ENCODE assay signal across 23 cellular contexts in genomic region chr17:50467114-50467854, GRCh38. TPM values are rescaled to one million over a fixed set of nuclear protein-coding genes. Genes with fewer than 3 reads are reported as not detected.
DNase-seq lines count a peak whose midpoint lies in the region; ATAC-seq, FAIRE-seq and TF ChIP-seq lines count a peak whose summit lies in the region.
"Had no signal": no experiment of that assay in that cellular context is flagged by ENCODE, and none has a peak within 500 bp of the region (broad histone marks: within the 10 kb centered on the region; RNA-seq: fewer than 3 reads in every experiment).

No MANE protein-coding gene starts in this region.

- H3K27ac Mint-ChIP-seq in T-helper 17 cell = no peak overlapping the region
- H3K27ac Mint-ChIP-seq in stimulated activated memory B cell treated with anti-CD40 and anti-IgM and Interleukin-4, amounts not matched to agents 10 μg/mL and 1 μg/mL and 100 μg/mL, for 72 hours = peak overlapping the region; percentile 83
- H3K27ac Mint-ChIP-seq: activated CD4-positive, alpha-beta T cell treated with anti-CD3 and anti-CD28 coated beads, Interleukin-2, amount 10 ng/mL, durations not matched to agents 7 days and 5 days had no signal

- no peak for FAIRE-seq in D721Med (lab: Jason Lieb, UNC)
- FAIRE-seq: frontal cortex, keratinocyte had no signal

- peak overlapping the region; percentile 50 for H3K4me3 Mint-ChIP-seq in T-helper 17 cell
- H3K4me3 Mint-ChIP-seq in stimulated activated memory B cell treated with anti-CD40 and anti-IgM and Interleukin-4, amounts not matched to agents 10 μg/mL and 1 μg/mL and 100 μg/mL, for 72 hours = peak overlapping the region; percentile 55
- H3K4me3 Mint-ChIP-seq: activated CD4-positive, alpha-beta T cell treated with anti-CD3 and anti-CD28 coated beads, Interleukin-2, amount 10 ng/mL, durations not matched to agents 7 days and 5 days had no signal

- H3K27me3 Mint-ChIP-seq in T-helper 17 cell = peaks cover 14% of the 10 kb centered on the region
- H3K27me3 Mint-ChIP-seq in stimulated activated memory B cell treated with anti-CD40 and anti-IgM and Interleukin-4, amounts not matched to agents 10 μg/mL and 1 μg/mL and 100 μg/mL, for 72 hours = peaks cover 15% of the 10 kb centered on the region

- intact Hi-C loops in right lobe of liver (cut with DNase I) (no loop called here), head of caudate nucleus (cut with DNase I) (no loop called here)

- H3K27ac ChIP-seq in right lobe of liver = peak overlapping the region in 2 of 3 donors; percentile 55 to 70

- TF ChIP-seq CTCF in D721Med (IDR thresholded peaks at IDR 0.05; ENCODE audit: insufficient read depth, missing control alignments) (no peak), right lobe of liver (IDR thresholded peaks at IDR 0.05) (no peak)

- ATAC-seq in T-helper 17 cell (no peak), right lobe of liver (no peak)
- no peak for ATAC-seq in stimulated activated memory B cell treated with anti-CD40 and anti-IgM and Interleukin-4, amounts not matched to agents 10 μg/mL and 1 μg/mL and 100 μg/mL, for 72 hours
- no peak for ATAC-seq in stimulated activated naive CD8-positive, alpha-beta T cell treated with anti-CD3 and anti-CD28 coated beads, Interleukin-15, Interleukin-2, amounts not matched to agents 100 U/mL and 50 U/mL, for 24 hours
- ATAC-seq: esophagus mucosa had no signal

- no peaks in the 10 kb centered on the region for H3K36me3 ChIP-seq in right lobe of liver
- H3K36me3 ChIP-seq: HAP-1 had no signal

- no peak overlapping the region for H3K4me3 ChIP-seq in right lobe of liver
- H3K4me3 ChIP-seq: HAP-1 had no signal

- H3K27me3 ChIP-seq in right lobe of liver = no peaks in the 10 kb centered on the region

- peaks cover 5% of the 10 kb centered on the region for H3K36me3 Mint-ChIP-seq in T-helper 17 cell (ENCODE audit: low read depth)
- H3K36me3 Mint-ChIP-seq in stimulated activated memory B cell treated with anti-CD40 and anti-IgM and Interleukin-4, amounts not matched to agents 10 μg/mL and 1 μg/mL and 100 μg/mL, for 72 hours = peaks cover 27% of the 10 kb centered on the region

- H3K9me3 ChIP-seq in T-helper 17 cell (ENCODE audit: control insufficient read depth, low read length, poor library complexity, severe bottlenecking) (no peaks in the 10 kb centered on the region), right lobe of liver (no peaks in the 10 kb centered on the region)
- H3K9me3 ChIP-seq: HAP-1 had no signal

- no peaks in the 10 kb centered on the region for H3K9me3 Mint-ChIP-seq in stimulated activated memory B cell treated with anti-CD40 and anti-IgM and Interleukin-4, amounts not matched to agents 10 μg/mL and 1 μg/mL and 100 μg/mL, for 72 hours
- H3K9me3 Mint-ChIP-seq: activated CD4-positive, alpha-beta T cell treated with anti-CD3 and anti-CD28 coated beads, Interleukin-2, amount 10 ng/mL, durations not matched to agents 7 days and 5 days had no signal

- peaks cover 14% of the 10 kb centered on the region for H3K4me1 Mint-ChIP-seq in T-helper 17 cell
- H3K4me1 Mint-ChIP-seq in stimulated activated memory B cell treated with anti-CD40 and anti-IgM and Interleukin-4, amounts not matched to agents 10 μg/mL and 1 μg/mL and 100 μg/mL, for 72 hours = peaks cover 47% of the 10 kb centered on the region

- no peak for TF ChIP-seq POLR2A in right lobe of liver (IDR thresholded peaks at IDR 0.05)

- DNase-seq in D721Med (ENCODE audit: insufficient read length, low spot score) (peak; percentile 23), T-helper 17 cell (no peak), right lobe of liver (peak in 1 of 3 donors; percentile 42), head of caudate nucleus (no peak)
- DNase-seq in stimulated activated naive CD8-positive, alpha-beta T cell treated with anti-CD3 and anti-CD28 coated beads, Interleukin-15, Interleukin-2, amounts not matched to agents 100 U/mL and 50 U/mL, for 24 hours = no peak
- DNase-seq in stimulated activated naive CD4-positive, alpha-beta T cell (lab: John Stamatoyannopoulos, UW) = no peak
- DNase-seq: activated CD4-positive, alpha-beta T cell treated with anti-CD3 and anti-CD28 coated beads, Interleukin-2, amount 10 ng/mL, durations not matched to agents 7 days and 5 days; activated effector memory CD4-positive, alpha-beta T cell treated with Interleukin-2 at 50 U/mL for 16 hours; amniotic stem cell; DND-41; mesendoderm; NCI-H1930; NCI-H2227 treated with DMSO at 0.1 percent for 48 hours; NCI-H774; SHP77 treated with DMSO at 0.1 percent for 48 hours; stimulated activated CD4-positive, alpha-beta T cell treated with anti-CD3 and anti-CD28 coated beads, Interleukin-4, amount 100 ng/mL, for 4 hours had no signal

- WGBS in right lobe of liver (ENCODE audit: insufficient coverage, low coverage, low lambda C conversion rate, missing lambda C conversion rate) = 60% methylated on average over 2 of the region's 7 CpGs

- H3K4me1 ChIP-seq in right lobe of liver = peaks cover 0 to 67% (median 20%) of the 10 kb centered on the region in 4 donors
- H3K4me1 ChIP-seq: HAP-1 had no signal

RNA-seq across cellular contexts. Expression of gene CHAD, which starts 1.4 kb away (rescaled TPM):
- not detected for total RNA-seq in T-helper 17 cell
- 10 to 100 TPM in 2 of 6 experiments, 1 to 10 TPM in 4; 1.0 to 11.3 (median 3.8) TPM for total RNA-seq in right lobe of liver
- total RNA-seq: activated CD4-positive, alpha-beta T cell treated with anti-CD3 and anti-CD28 coated beads, Interleukin-2, amount 10 ng/mL, durations not matched to agents 7 days and 5 days; esophagus mucosa; frontal cortex; HT1080; pulmonary artery endothelial cell had no signal

RNA-seq across cellular contexts. Expression of gene RSAD1, which starts 11.4 kb away (rescaled TPM):
- 10 to 100 TPM; 49.2 to 59.6 TPM for total RNA-seq in T-helper 17 cell
- total RNA-seq in right lobe of liver = 10 to 100 TPM; 17.9 to 26.6 (median 23.4) TPM

RNA-seq across cellular contexts. Expression of gene MYCBPAP, which starts 41.0 kb away (rescaled TPM):
- total RNA-seq in T-helper 17 cell = 1 to 10 TPM; 1.2 to 1.3 TPM
- under 1 TPM in 1 of 6 experiments, not detected in 5; 0.51 TPM for total RNA-seq in right lobe of liver
- total RNA-seq: HT1080 had no signal

RNA-seq across cellular contexts. Expression of gene ACSF2, which starts 41.3 kb away (rescaled TPM):
- total RNA-seq in T-helper 17 cell (10 to 100 TPM; 16.4 to 21.8 TPM), right lobe of liver (10 to 100 TPM; 25.1 to 60.9 (median 36.9) TPM)
